Comparison of ENCODE assay signal across 15 cellular contexts in genomic region chr18:46767217-46767616, GRCh38.
"Had no signal": no experiment of that assay in that cellular context is flagged by ENCODE, and none has a peak within 500 bp of the region (broad histone marks: within the 10 kb centered on the region; RNA-seq: fewer than 3 reads in every experiment).

No MANE protein-coding gene starts in this region.

- DNase-seq: effector CD4-positive, alpha-beta T cell; heart left ventricle; hippocampal formation; kidney glomerular epithelial cell; mammary epithelial cell; mucosa of descending colon; naive thymus-derived CD8-positive, alpha-beta T cell; posterior cingulate gyrus; right cardiac atrium; small intestine; stimulated activated CD4-positive, alpha-beta T cell treated with anti-CD3 and anti-CD28 coated beads, Interleukin-12 subunit alpha, Interleukin-12 subunit beta, amount 100 ng/mL, for 4 hours; stimulated activated naive CD4-positive, alpha-beta T cell; stomach; substantia nigra; transverse colon had no signal
